13 cellular contexts compared by ENCODE assay signal in genomic region chr2:100903534-100904258, GRCh38.
DNase-seq lines count a peak whose midpoint lies in the region; ATAC-seq and TF ChIP-seq lines count a peak whose summit lies in the region.
"Had no signal": no experiment of that assay in that cellular context is flagged by ENCODE, and none has a peak within 500 bp of the region (broad histone marks: within the 10 kb centered on the region; RNA-seq: fewer than 3 reads in every experiment).

No MANE protein-coding gene starts in this region.

- 91% methylated on average over 12 to 13 of the region's 17 CpGs for WGBS in gastroesophageal sphincter (ENCODE audit: low coverage in 1 of 2), 2 donors

- TF ChIP-seq CTCF in RWPE2 (IDR thresholded peaks at IDR 0.05; ENCODE audit: poor library complexity, severe bottlenecking) (no peak), fibroblast of pulmonary artery (IDR thresholded peaks at IDR 0.05; ENCODE audit: low read length, missing control alignments) (no peak), type B pancreatic cell (conservative IDR thresholded peaks at IDR 0.05) (no peak), vagina (IDR thresholded peaks at IDR 0.05) (no peak), gastroesophageal sphincter (IDR thresholded peaks at IDR 0.05) (no peak)

- H3K27ac Mint-ChIP-seq in activated CD8-positive, alpha-beta memory T cell treated with anti-CD3 and anti-CD28 coated beads, Interleukin-2, amount 10 ng/mL, durations not matched to agents 7 days and 5 days = no peak overlapping the region
- H3K27ac Mint-ChIP-seq in type B pancreatic cell = peak overlapping the region; percentile 82
- H3K27ac Mint-ChIP-seq: activated CD4-positive, alpha-beta memory T cell treated with anti-CD3 and anti-CD28 coated beads for 36 hours; T-cell had no signal

- DNase-seq in activated CD8-positive, alpha-beta memory T cell treated with anti-CD3 and anti-CD28 coated beads, Interleukin-2, amount 10 ng/mL, durations not matched to agents 7 days and 5 days = peak; percentile 4
- DNase-seq in activated CD8-positive, alpha-beta memory T cell treated with anti-CD3 and anti-CD28 coated beads for 24 hours = no peak
- DNase-seq in RWPE2 (ENCODE audit: low spot score) (no peak), fibroblast of pulmonary artery (ENCODE audit: low read depth) (peak; percentile 19), type B pancreatic cell (ENCODE audit: extremely low spot score, unreplicated experiment) (no peak), vagina (ENCODE audit: extremely low spot score in 2 of 2) (no peak)
- DNase-seq in activated CD4-positive, alpha-beta T cell treated with anti-CD3 and anti-CD28 coated beads, Interleukin-2, amount 50 U/mL, for 48 hours = no peak
- DNase-seq: activated CD4-positive, alpha-beta memory T cell treated with anti-CD3 and anti-CD28 coated beads for 36 hours; activated naive CD4-positive, alpha-beta T cell; NCI-H774; T-cell had no signal

- H3K27me3 ChIP-seq in RWPE2 (ENCODE audit: insufficient read depth, poor library complexity, severe bottlenecking) = no peaks in the 10 kb centered on the region
- no peaks in the 10 kb centered on the region for H3K27me3 ChIP-seq in vagina
- H3K27me3 ChIP-seq in gastroesophageal sphincter = no peaks in the 10 kb centered on the region

- H3K9me3 ChIP-seq in RWPE2 (ENCODE audit: severe bottlenecking) (no peaks in the 10 kb centered on the region), vagina (no peaks in the 10 kb centered on the region), gastroesophageal sphincter (no peaks in the 10 kb centered on the region)
- H3K9me3 ChIP-seq: prostate gland had no signal

- ATAC-seq in activated CD8-positive, alpha-beta memory T cell treated with anti-CD3 and anti-CD28 coated beads, Interleukin-2, amount 10 ng/mL, durations not matched to agents 7 days and 5 days = no peak
- ATAC-seq in RWPE2 (ENCODE audit: low read depth) (peak; percentile 76), gastroesophageal sphincter (no peak)
- ATAC-seq: T-cell had no signal

- TF ChIP-seq POLR2A in vagina (IDR thresholded peaks at IDR 0.05) (no peak), gastroesophageal sphincter (IDR thresholded peaks at IDR 0.05) (no peak)

- H3K27ac ChIP-seq in RWPE2 (ENCODE audit: poor library complexity, severe bottlenecking) (peak overlapping the region; percentile 93), vagina (no peak overlapping the region), gastroesophageal sphincter (no peak overlapping the region)

- H3K4me3 Mint-ChIP-seq in activated CD8-positive, alpha-beta memory T cell treated with anti-CD3 and anti-CD28 coated beads, Interleukin-2, amount 10 ng/mL, durations not matched to agents 7 days and 5 days = no peak overlapping the region
- H3K4me3 Mint-ChIP-seq in type B pancreatic cell = peak overlapping the region; percentile 25
- H3K4me3 Mint-ChIP-seq: activated CD4-positive, alpha-beta memory T cell treated with anti-CD3 and anti-CD28 coated beads for 36 hours; T-cell had no signal

- TF ChIP-seq EP300 in gastroesophageal sphincter (IDR thresholded peaks at IDR 0.05) = no peak

- H3K4me3 ChIP-seq in RWPE2 (ENCODE audit: severe bottlenecking) (no peak overlapping the region), fibroblast of pulmonary artery (replicated peaks; ENCODE audit: low read depth, low read length) (no peak overlapping the region), vagina (no peak overlapping the region), gastroesophageal sphincter (no peak overlapping the region)
- H3K4me3 ChIP-seq: prostate gland had no signal

- CTCF ChIA-PET in activated CD8-positive, alpha-beta memory T cell treated with anti-CD3 and anti-CD28 coated beads, Interleukin-2, amount 10 ng/mL, durations not matched to agents 7 days and 5 days (lab: Charles Lee) = no interaction called here

- intact Hi-C loops in vagina (cut with DNase I) = no loop called here

- no peaks in the 10 kb centered on the region for H3K9me3 Mint-ChIP-seq in activated CD8-positive, alpha-beta memory T cell treated with anti-CD3 and anti-CD28 coated beads, Interleukin-2, amount 10 ng/mL, durations not matched to agents 7 days and 5 days (ENCODE audit: low read depth)
- peaks cover 5% of the 10 kb centered on the region for H3K9me3 Mint-ChIP-seq in type B pancreatic cell

- H3K4me1 ChIP-seq in RWPE2 (ENCODE audit: insufficient read depth, poor library complexity, severe bottlenecking) (peaks cover 32% of the 10 kb centered on the region), vagina (peaks cover 20% of the 10 kb centered on the region), gastroesophageal sphincter (peaks cover 0 to 13% (median 0%) of the 10 kb centered on the region in 3 donors)
- H3K4me1 ChIP-seq: prostate gland had no signal

- peaks cover 6% of the 10 kb centered on the region for H3K4me1 Mint-ChIP-seq in activated CD8-positive, alpha-beta memory T cell treated with anti-CD3 and anti-CD28 coated beads, Interleukin-2, amount 10 ng/mL, durations not matched to agents 7 days and 5 days
- peaks cover 24% of the 10 kb centered on the region for H3K4me1 Mint-ChIP-seq in type B pancreatic cell (ENCODE audit: unreplicated experiment)

- H3K36me3 ChIP-seq in RWPE2 (ENCODE audit: low read depth) = peaks cover 15% of the 10 kb centered on the region
- H3K36me3 ChIP-seq in vagina = no peaks in the 10 kb centered on the region
- peaks cover 0 to 24% of the 10 kb centered on the region in 2 donors for H3K36me3 ChIP-seq in gastroesophageal sphincter
- H3K36me3 ChIP-seq: prostate gland had no signal

- peaks cover 19% of the 10 kb centered on the region for H3K27me3 Mint-ChIP-seq in activated CD8-positive, alpha-beta memory T cell treated with anti-CD3 and anti-CD28 coated beads, Interleukin-2, amount 10 ng/mL, durations not matched to agents 7 days and 5 days
- H3K27me3 Mint-ChIP-seq in type B pancreatic cell = no peaks in the 10 kb centered on the region

- no peaks in the 10 kb centered on the region for H3K36me3 Mint-ChIP-seq in activated CD8-positive, alpha-beta memory T cell treated with anti-CD3 and anti-CD28 coated beads, Interleukin-2, amount 10 ng/mL, durations not matched to agents 7 days and 5 days
- H3K36me3 Mint-ChIP-seq in type B pancreatic cell = peaks cover 12% of the 10 kb centered on the region
- H3K36me3 Mint-ChIP-seq: activated CD4-positive, alpha-beta memory T cell treated with anti-CD3 and anti-CD28 coated beads for 36 hours; T-cell had no signal

Comparison
In these comparisons a context has a peak if more than half of its experiments do, and no peak if none do; other contexts are left out.
1. DNase-seq: peak in activated CD8-positive, alpha-beta memory T cell treated with anti-CD3 and anti-CD28 coated beads, Interleukin-2, amount 10 ng/mL, durations not matched to agents 7 days and 5 days (single experiment) and fibroblast of pulmonary artery (single experiment); none in activated CD8-positive, alpha-beta memory T cell treated with anti-CD3 and anti-CD28 coated beads for 24 hours (single experiment), RWPE2 (single experiment), type B pancreatic cell (single experiment), vagina (0 of 2) and activated CD4-positive, alpha-beta T cell treated with anti-CD3 and anti-CD28 coated beads, Interleukin-2, amount 50 U/mL, for 48 hours (0 of 2).